In genomic region chr13:59684105-59684504, GRCh38 we compare ENCODE assay signal across 24 cellular contexts.
"Had no signal": no experiment of that assay in that cellular context is flagged by ENCODE, and none has a peak within 500 bp of the region (broad histone marks: within the 10 kb centered on the region; RNA-seq: fewer than 3 reads in every experiment).

No MANE protein-coding gene starts in this region.

- H3K4me3 Mint-ChIP-seq: naive thymus-derived CD8-positive, alpha-beta T cell; neural crest cell; stimulated activated memory B cell treated with anti-CD40 and anti-IgM and Interleukin-4, amounts not matched to agents 10 μg/mL and 1 μg/mL and 100 μg/mL, for 72 hours; stimulated activated naive CD8-positive, alpha-beta T cell treated with anti-CD3 and anti-CD28 coated beads, Interleukin-15, Interleukin-2, amounts not matched to agents 100 ng/mL and 50 ng/mL, for 24 hours had no signal

- H3K4me3 ChIP-seq: heart right ventricle, mucosa of descending colon, psoas muscle, spleen, tibial artery, upper lobe of left lung, uterus had no signal

- H3K36me3 Mint-ChIP-seq: naive thymus-derived CD8-positive, alpha-beta T cell; stimulated activated memory B cell treated with anti-CD40 and anti-IgM and Interleukin-4, amounts not matched to agents 10 μg/mL and 1 μg/mL and 100 μg/mL, for 72 hours had no signal

- H3K27ac ChIP-seq: heart right ventricle, psoas muscle, spleen, tibial artery, upper lobe of left lung, uterus had no signal

- H3K27me3 Mint-ChIP-seq: naive thymus-derived CD8-positive, alpha-beta T cell; stimulated activated memory B cell treated with anti-CD40 and anti-IgM and Interleukin-4, amounts not matched to agents 10 μg/mL and 1 μg/mL and 100 μg/mL, for 72 hours; stimulated activated naive CD8-positive, alpha-beta T cell treated with anti-CD3 and anti-CD28 coated beads, Interleukin-15, Interleukin-2, amounts not matched to agents 100 ng/mL and 50 ng/mL, for 24 hours had no signal

- ATAC-seq: esophagus mucosa; heart right ventricle; mucosa of descending colon; naive thymus-derived CD8-positive, alpha-beta T cell; psoas muscle; sciatic nerve; stimulated activated memory B cell treated with anti-CD40 and anti-IgM and Interleukin-4, amounts not matched to agents 10 μg/mL and 1 μg/mL and 100 μg/mL, for 72 hours had no signal

- H3K9me3 ChIP-seq: heart right ventricle, mucosa of descending colon, psoas muscle, spleen, tibial artery, upper lobe of left lung, uterus had no signal

- H3K4me1 ChIP-seq: psoas muscle, spleen, upper lobe of left lung, uterus had no signal

- H3K27ac Mint-ChIP-seq: naive thymus-derived CD8-positive, alpha-beta T cell; stimulated activated memory B cell treated with anti-CD40 and anti-IgM and Interleukin-4, amounts not matched to agents 10 μg/mL and 1 μg/mL and 100 μg/mL, for 72 hours; stimulated activated naive CD8-positive, alpha-beta T cell treated with anti-CD3 and anti-CD28 coated beads, Interleukin-15, Interleukin-2, amounts not matched to agents 100 ng/mL and 50 ng/mL, for 24 hours had no signal

- H3K27me3 ChIP-seq: heart right ventricle, spleen, tibial artery, uterus had no signal

- H3K9me3 Mint-ChIP-seq: naive thymus-derived CD8-positive, alpha-beta T cell; neural crest cell; stimulated activated memory B cell treated with anti-CD40 and anti-IgM and Interleukin-4, amounts not matched to agents 10 μg/mL and 1 μg/mL and 100 μg/mL, for 72 hours; stimulated activated naive CD8-positive, alpha-beta T cell treated with anti-CD3 and anti-CD28 coated beads, Interleukin-15, Interleukin-2, amounts not matched to agents 100 ng/mL and 50 ng/mL, for 24 hours had no signal

- DNase-seq: effector memory CD4-positive, alpha-beta T cell; heart right ventricle; hypothalamus; kidney glomerular epithelial cell; mammary epithelial cell; mucosa of descending colon; naive thymus-derived CD8-positive, alpha-beta T cell; psoas muscle; retina; spleen; stimulated activated CD4-positive, alpha-beta T cell treated with anti-CD3 and anti-CD28 coated beads, Interleukin-15, amount 100 ng/mL, for 24 hours; stimulated activated CD4-positive, alpha-beta T cell treated with anti-CD3 and anti-CD28 coated beads, Interleukin-1b, Interleukin-23, amount 100 ng/mL, for 48 hours; stimulated activated CD4-positive, alpha-beta T cell treated with anti-CD3 and anti-CD28 coated beads, Interleukin-4, amount 100 ng/mL, for 24 hours; tibial artery; upper lobe of left lung; uterus had no signal

- H3K36me3 ChIP-seq: heart right ventricle, spleen, tibial artery, upper lobe of left lung, uterus had no signal

- FAIRE-seq: endometrium, frontal cortex, islet of Langerhans had no signal

- H3K4me1 Mint-ChIP-seq: stimulated activated memory B cell treated with anti-CD40 and anti-IgM and Interleukin-4, amounts not matched to agents 10 μg/mL and 1 μg/mL and 100 μg/mL, for 72 hours had no signal
